26 cellular contexts compared by ENCODE assay signal in the genomic region with DNA sequence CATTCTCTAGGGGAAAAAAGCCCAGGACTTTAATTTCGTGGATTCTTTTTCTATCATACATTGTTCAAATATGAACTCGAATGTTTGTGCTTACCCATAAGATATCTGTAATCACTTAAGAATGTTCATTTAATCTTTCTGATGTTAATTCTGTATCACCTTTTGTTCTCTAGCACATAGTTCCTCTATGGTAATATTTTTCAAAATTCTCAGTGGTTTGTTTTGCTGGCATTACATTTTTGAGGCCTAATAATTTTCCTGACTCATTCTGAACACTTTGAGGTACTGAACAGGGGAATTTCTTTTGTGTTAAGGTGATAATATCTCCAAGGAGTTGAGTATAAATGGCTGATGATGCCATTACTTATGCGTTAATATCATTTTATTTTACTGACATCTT.
"Had no signal": no experiment of that assay in that cellular context is flagged by ENCODE, and none has a peak within 500 bp of the region (broad histone marks: within the 10 kb centered on the region; RNA-seq: fewer than 3 reads in every experiment).

No MANE protein-coding gene starts in this region.

- H3K27me3 ChIP-seq: adrenal gland, ascending aorta, brain microvascular endothelial cell, dorsolateral prefrontal cortex, esophagus muscularis mucosa, gastroesophageal sphincter had no signal

- H3K27ac ChIP-seq: adrenal gland, ascending aorta, brain microvascular endothelial cell, coronary artery, dorsolateral prefrontal cortex, esophagus muscularis mucosa, gastroesophageal sphincter had no signal

- H3K9me3 ChIP-seq: adrenal gland, ascending aorta, esophagus muscularis mucosa, gastroesophageal sphincter had no signal

- FAIRE-seq: bronchial epithelial cell had no signal

- ATAC-seq: activated CD4-positive, alpha-beta T cell treated with anti-CD3 and anti-CD28 coated beads for 36 hours; activated naive CD8-positive, alpha-beta T cell treated with anti-CD3 and anti-CD28 coated beads, Interleukin-2, amount 50 U/mL, for 24 hours; activated T-cell treated with anti-CD3 and anti-CD28 coated beads, Interleukin-2, amount 50 U/mL, for 4 hours; activated T-helper 17 cell treated with anti-CD3 and anti-CD28 coated beads, Interleukin-2, amount 50 U/mL, for 72 hours; effector memory CD8-positive, alpha-beta T cell; gastroesophageal sphincter had no signal

- DNase-seq: activated CD4-positive, alpha-beta memory T cell treated with anti-CD3 and anti-CD28 coated beads for 36 hours; activated CD4-positive, alpha-beta T cell treated with anti-CD3 and anti-CD28 coated beads for 36 hours; activated CD4-positive, alpha-beta T cell treated with anti-CD3 and anti-CD28 coated beads, Interleukin-2, amount 10 ng/mL, durations not matched to agents 24 days and 14 days; activated CD4-positive, CD25-positive, alpha-beta regulatory T cell; activated CD4-positive, CD25-positive, alpha-beta regulatory T cell treated with anti-CD3 and anti-CD28 coated beads, Interleukin-2, amount 50 U/mL, for 72 hours; activated CD8-positive, alpha-beta memory T cell treated with anti-CD3 and anti-CD28 coated beads, Interleukin-2, amount 50 U/mL, for 48 hours; activated effector memory CD4-positive, alpha-beta T cell treated with Interleukin-2 at 50 U/mL for 16 hours; activated gamma-delta T cell treated with Interleukin-2 at 50 U/mL for 16 hours; activated naive CD4-positive, alpha-beta T cell treated with anti-CD3 and anti-CD28 coated beads for 36 hours; activated naive CD8-positive, alpha-beta T cell treated with anti-CD3 and anti-CD28 coated beads for 36 hours; activated naive CD8-positive, alpha-beta T cell treated with anti-CD3 and anti-CD28 coated beads, Interleukin-2, amount 50 U/mL, for 24 hours; activated T-cell treated with anti-CD3 and anti-CD28 coated beads for 4 hours; activated T-cell treated with anti-CD3 and anti-CD28 coated beads, Interleukin-2, amount 50 U/mL, for 4 hours; adrenal gland; brain microvascular endothelial cell; dorsolateral prefrontal cortex; effector memory CD8-positive, alpha-beta T cell; erythroblast; foreskin melanocyte; T-helper 2 cell had no signal

- H3K4me1 ChIP-seq: adrenal gland, ascending aorta, esophagus muscularis mucosa, gastroesophageal sphincter had no signal

- H3K4me3 ChIP-seq: adrenal gland, ascending aorta, coronary artery, dorsolateral prefrontal cortex, esophagus muscularis mucosa, gastroesophageal sphincter had no signal

- H3K36me3 ChIP-seq: adrenal gland, ascending aorta, brain microvascular endothelial cell, esophagus muscularis mucosa, gastroesophageal sphincter had no signal
